9 cellular contexts compared by ENCODE assay signal in genomic region chr9:79565245-79565644, GRCh38. TPM values are rescaled to one million over a fixed set of nuclear protein-coding genes. Genes with fewer than 3 reads are reported as not detected.
DNase-seq lines count a peak whose midpoint lies in the region; ATAC-seq and TF ChIP-seq lines count a peak whose summit lies in the region.
"Had no signal": no experiment of that assay in that cellular context is flagged by ENCODE, and none has a peak within 500 bp of the region (broad histone marks: within the 10 kb centered on the region; RNA-seq: fewer than 3 reads in every experiment).

No MANE protein-coding gene starts in this region.

- no peak overlapping the region for H3K27ac Mint-ChIP-seq in osteocyte (ENCODE audit: unreplicated experiment)

- H3K4me1 ChIP-seq in KMS-11 (ENCODE audit: low read depth, poor library complexity, severe bottlenecking) (peaks cover 20% of the 10 kb centered on the region), upper lobe of left lung (peaks cover 1 to 12% (median 4%) of the 10 kb centered on the region in 4 donors)

- H3K4me3 Mint-ChIP-seq in osteocyte (ENCODE audit: unreplicated experiment), result no peak overlapping the region

- H2AFZ ChIP-seq in KMS-11 (ENCODE audit: low read depth), result no peak overlapping the region

- H4K20me1 ChIP-seq in KMS-11 (ENCODE audit: insufficient read depth), result no peaks in the 10 kb centered on the region

- no peak for TF ChIP-seq CTCF in KMS-11 (conservative IDR thresholded peaks at IDR 0.05; ENCODE audit: low read depth, low read length)
- TF ChIP-seq CTCF in osteocyte (IDR thresholded peaks at IDR 0.05), result no peak
- TF ChIP-seq CTCF in upper lobe of left lung (IDR thresholded peaks at IDR 0.05), result no peak

- H3K27ac ChIP-seq in KMS-11, result no peak overlapping the region
- H3K27ac ChIP-seq in upper lobe of left lung, result no peak overlapping the region

- H3K4me3 ChIP-seq in KMS-11 (IDR thresholded peaks at IDR 0.05; ENCODE audit: insufficient read depth, low read depth, low read length) (no peak overlapping the region), MG63 (no peak overlapping the region), upper lobe of left lung (no peak overlapping the region)

- TF ChIP-seq EP300 in upper lobe of left lung (IDR thresholded peaks at IDR 0.05), result no peak

- H3K9ac ChIP-seq in KMS-11, result no peak overlapping the region

- H3K9me3 Mint-ChIP-seq in osteocyte (ENCODE audit: unreplicated experiment), result no peaks in the 10 kb centered on the region

- H3K79me2 ChIP-seq in KMS-11 (ENCODE audit: insufficient read depth, low read depth), result no peaks in the 10 kb centered on the region

- no peaks in the 10 kb centered on the region for H3K36me3 Mint-ChIP-seq in osteocyte (ENCODE audit: unreplicated experiment)

- H3K36me3 ChIP-seq in KMS-11 (ENCODE audit: insufficient read depth) (no peaks in the 10 kb centered on the region), MG63 (no peaks in the 10 kb centered on the region), upper lobe of left lung (no peaks in the 10 kb centered on the region)

- peak overlapping the region; percentile 14; the same call in 1 of the 2 replicates for H3K4me2 ChIP-seq in KMS-11

- peak; percentile 50 for ATAC-seq in left colon
- ATAC-seq in upper lobe of left lung (ENCODE audit: low FRiP score in 2 of 2), result no peak

- 57% methylated on average over 2 of the region's 2 CpGs for WGBS in upper lobe of left lung, 2 donors

- H3K27me3 Mint-ChIP-seq in osteocyte (ENCODE audit: unreplicated experiment), result no peaks in the 10 kb centered on the region

- DNase-seq in NCI-H2107 treated with DMSO at 0.1 percent for 48 hours (lab: John Stamatoyannopoulos, UW; ENCODE audit: unreplicated experiment) (peak; percentile 47), NCI-H2107 (lab: John Stamatoyannopoulos, UW) (no peak), HCEC 1CT (peak; percentile 37), left colon (no peak), MG63 (no peak), osteocyte (ENCODE audit: extremely low spot score, unreplicated experiment) (no peak), upper lobe of left lung (no peak)
- DNase-seq: effector CD4-positive, alpha-beta T cell had no signal

- no peak for TF ChIP-seq POLR2A in upper lobe of left lung (IDR thresholded peaks at IDR 0.05)

- peaks cover 8% of the 10 kb centered on the region for H3K27me3 ChIP-seq in KMS-11 (ENCODE audit: insufficient read depth, low read depth)
- H3K27me3 ChIP-seq in MG63, result no peaks in the 10 kb centered on the region
- H3K27me3 ChIP-seq in upper lobe of left lung, result no peaks in the 10 kb centered on the region

- intact Hi-C loops in left colon (cut with DNase I, micrococcal nuclease), result no loop called here

- H3K9me3 ChIP-seq in MG63 (no peaks in the 10 kb centered on the region), upper lobe of left lung (no peaks in the 10 kb centered on the region)

- peaks cover 14% of the 10 kb centered on the region for H3K4me1 Mint-ChIP-seq in osteocyte (ENCODE audit: unreplicated experiment)

RNA-seq across cellular contexts. Expression of gene TLE4, which starts 6.5 kb away (rescaled TPM):
- total RNA-seq in left colon, result 10 to 100 TPM; 22.2 to 29.8 TPM
- 9.6 and 11.4 TPM in 2 replicates for total RNA-seq in MG63 (2014; rRNA removed; shearing (Covaris generic); ENCODE audit: low replicate concordance)
- 102 and 115 TPM in 2 replicates for total RNA-seq in osteocyte
- total RNA-seq in upper lobe of left lung, result 100 to 1,000 TPM in 1 of 6 donors, 10 to 100 TPM in 5; 37.7 to 152 (median 46.7) TPM

Comparison
In these comparisons a context has a peak if more than half of its experiments do, and no peak if none do; other contexts are left out.
1. DNase-seq: peak in NCI-H2107 treated with DMSO at 0.1 percent for 48 hours (single experiment) and HCEC 1CT (single experiment); none in NCI-H2107 (single experiment), left colon (0 of 2), MG63 (single experiment), osteocyte (single experiment) and upper lobe of left lung (0 of 2).